13 cellular contexts compared by ENCODE assay signal in genomic region chr2:69779258-69779989, GRCh38. TPM values are rescaled to one million over a fixed set of nuclear protein-coding genes. Genes with fewer than 3 reads are reported as not detected.
DNase-seq lines count a peak whose midpoint lies in the region; ATAC-seq, FAIRE-seq and TF ChIP-seq lines count a peak whose summit lies in the region.
"Had no signal": no experiment of that assay in that cellular context is flagged by ENCODE, and none has a peak within 500 bp of the region (broad histone marks: within the 10 kb centered on the region; RNA-seq: fewer than 3 reads in every experiment).

No MANE protein-coding gene starts in this region.

- intact Hi-C loops in colonic mucosa (cut with DNase I) = no loop called here

- ATAC-seq in GM18505 (IDR thresholded peaks at IDR 0.05; ENCODE audit: unreplicated experiment) = no peak

- TF ChIP-seq CTCF in colonic mucosa (IDR thresholded peaks at IDR 0.05) = no peak

- no peaks in the 10 kb centered on the region for H3K27me3 ChIP-seq in colonic mucosa
- no peaks in the 10 kb centered on the region for H3K27me3 ChIP-seq in muscle layer of duodenum (ENCODE audit: low read depth, low read length)
- H3K27me3 ChIP-seq: cardiac muscle cell had no signal

- FAIRE-seq in frontal cortex (lab: Jason Lieb, UNC) = no peak

- TF ChIP-seq POLR2A in GM18505 (IDR thresholded peaks at IDR 0.05; ENCODE audit: borderline replicate concordance, extremely low read depth, insufficient read depth, insufficient read length) = no peak

- H3K9me3 ChIP-seq in colonic mucosa = no peaks in the 10 kb centered on the region
- no peaks in the 10 kb centered on the region for H3K9me3 ChIP-seq in muscle layer of duodenum (ENCODE audit: control insufficient read depth in 1 of 2, low read length in 2 of 2)

- H3K36me3 ChIP-seq in colonic mucosa (no peaks in the 10 kb centered on the region), muscle layer of duodenum (ENCODE audit: control insufficient read depth in 1 of 2, insufficient read depth in 2 of 2, low read length in 2 of 2) (peaks cover 0 to under 1% of the 10 kb centered on the region in 2 donors)
- H3K36me3 ChIP-seq: cardiac muscle cell had no signal

- peak overlapping the region in 1 of 2 donors; percentile 51 for H3K9ac ChIP-seq in colonic mucosa (ENCODE audit: low read depth in 2 of 2, low read length in 2 of 2)

- H3K4me1 ChIP-seq in colonic mucosa = peaks cover 13% of the 10 kb centered on the region
- peaks cover 0 to 3% of the 10 kb centered on the region in 2 donors for H3K4me1 ChIP-seq in muscle layer of duodenum (ENCODE audit: control insufficient read depth in 1 of 2, insufficient read depth in 2 of 2, low read length in 2 of 2)

- H3K4me3 ChIP-seq in colonic mucosa (no peak overlapping the region), muscle layer of duodenum (ENCODE audit: low read depth in 1 of 2, low read length in 2 of 2) (no peak overlapping the region)
- H3K4me3 ChIP-seq: cardiac muscle cell, SK-N-MC had no signal

- peak; percentile 97 for DNase-seq in DMS 273 treated with DMSO at 0.1 percent for 48 hours (lab: John Stamatoyannopoulos, UW)
- DNase-seq in NCI-H446 treated with DMSO at 0.1 percent for 48 hours (lab: John Stamatoyannopoulos, UW) = peak; percentile 42
- DNase-seq in colonic mucosa = peak; percentile 77
- no peak for DNase-seq in frontal cortex (ENCODE audit: low spot score in 2 of 2)
- DNase-seq in activated gamma-delta T cell treated with Interleukin-2 at 50 U/mL for 16 hours = no peak
- DNase-seq in NCI-H1417 treated with DMSO at 0.1 percent for 48 hours (lab: John Stamatoyannopoulos, UW) = no peak
- DNase-seq: activated CD8-positive, alpha-beta memory T cell treated with anti-CD3 and anti-CD28 coated beads, Interleukin-2, amount 50 U/mL, for 4 hours; hypothalamus; posterior cingulate gyrus had no signal

- H3K27ac ChIP-seq in colonic mucosa (peak overlapping the region; percentile 83), muscle layer of duodenum (ENCODE audit: low read length) (peak overlapping the region; percentile 41)
- H3K27ac ChIP-seq: cardiac muscle cell, SK-N-MC had no signal

RNA-seq across cellular contexts. Expression of gene ANXA4, which starts 37.5 kb away (rescaled TPM):
- total RNA-seq in colonic mucosa = 100 to 1,000 TPM; 258 to 324 TPM
- 2.4 TPM for total RNA-seq in frontal cortex

RNA-seq across cellular contexts. Expression of gene GMCL1, which starts 50.0 kb away (rescaled TPM):
- total RNA-seq in colonic mucosa = 10 to 100 TPM; 20.3 to 20.4 TPM
- 13.5 TPM for total RNA-seq in frontal cortex

Comparison
In these comparisons a context has a peak if more than half of its experiments do, and no peak if none do; other contexts are left out.
1. DNase-seq: peak in DMS 273 treated with DMSO at 0.1 percent for 48 hours (single experiment), NCI-H446 treated with DMSO at 0.1 percent for 48 hours (single experiment) and colonic mucosa (single experiment); none in frontal cortex (0 of 2), activated gamma-delta T cell treated with Interleukin-2 at 50 U/mL for 16 hours (single experiment) and NCI-H1417 treated with DMSO at 0.1 percent for 48 hours (single experiment).
2. RNA of gene ANXA4, which starts 37.5 kb away (total RNA-seq): 258 to 324 TPM in colonic mucosa; 2.4 TPM in frontal cortex (single experiment); every median in the first group is over 10 times any median in the second.